Comparison of ENCODE assay signal across 9 cellular contexts in the genomic region with DNA sequence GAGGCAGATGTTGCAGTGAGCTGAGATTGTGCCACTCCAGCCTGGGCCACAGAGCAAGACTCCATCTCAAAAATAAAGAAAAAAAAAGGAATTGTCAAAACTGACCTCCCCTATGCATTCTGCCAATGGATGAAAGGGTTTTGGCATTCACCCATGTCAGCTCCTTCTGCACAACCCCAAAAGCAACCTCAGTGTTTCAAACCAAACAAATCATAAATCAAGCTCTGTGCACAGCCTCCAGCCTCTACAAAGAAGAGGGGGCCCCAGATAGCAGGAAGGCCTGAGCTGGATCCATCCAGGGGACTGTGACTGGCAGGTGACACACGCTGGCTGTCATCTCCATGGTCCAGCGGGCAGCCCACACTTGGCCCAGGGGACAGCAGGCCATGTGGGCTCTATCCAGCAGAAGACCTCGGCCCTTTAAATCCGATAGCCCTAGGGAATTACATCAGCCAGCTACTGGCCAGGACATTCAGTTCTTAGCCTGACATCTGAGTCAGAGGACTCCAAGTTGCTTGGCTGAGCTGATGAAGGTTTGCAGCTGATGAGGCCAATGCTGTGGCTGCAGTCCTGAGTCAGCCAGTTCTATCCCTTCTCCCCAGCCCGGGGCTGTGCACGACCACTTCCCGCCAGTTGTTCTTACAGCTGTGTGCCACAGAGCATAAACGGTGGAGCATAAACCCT. TPM values are rescaled to one million over a fixed set of nuclear protein-coding genes. Genes with fewer than 3 reads are reported as not detected.
DNase-seq lines count a peak whose midpoint lies in the region; ATAC-seq, FAIRE-seq and TF ChIP-seq lines count a peak whose summit lies in the region.
"Had no signal": no experiment of that assay in that cellular context is flagged by ENCODE, and none has a peak within 500 bp of the region (broad histone marks: within the 10 kb centered on the region; RNA-seq: fewer than 3 reads in every experiment).

No MANE protein-coding gene starts in this region.

- no peak overlapping the region for H3K4me2 ChIP-seq in H9 (ENCODE audit: insufficient read depth, insufficient read length, low read length)

- no peaks in the 10 kb centered on the region for H3K36me3 Mint-ChIP-seq in H9 (ENCODE audit: insufficient read depth in 1 of 3, low read depth in 3 of 3)

- H3K27ac ChIP-seq in thoracic aorta (peak overlapping the region; percentile 49 to 72), H9 (ENCODE audit: insufficient read length, low read depth, low read length) (no peak overlapping the region)

- no peaks in the 10 kb centered on the region for H3K79me1 ChIP-seq in H9 (ENCODE audit: insufficient read depth, low read depth, low read length, poor library complexity, severe bottlenecking)

- H2BK5ac ChIP-seq in H9 (ENCODE audit: insufficient read length, low read length) = no peak overlapping the region

- no peak overlapping the region for H3K23ac ChIP-seq in H9 (ENCODE audit: insufficient read length, low read depth, low read length)

- no peak overlapping the region for H2BK15ac ChIP-seq in H9 (ENCODE audit: low read depth, low read length)

- no peak overlapping the region for H3K18ac ChIP-seq in H9 (ENCODE audit: insufficient read length, low read depth, low read length)

- H2AK5ac ChIP-seq in H9 (ENCODE audit: insufficient read length, low read length) = no peak overlapping the region

- no peak overlapping the region for H4K91ac ChIP-seq in H9 (ENCODE audit: insufficient read length, low read depth, low read length)

- peaks cover 9 to 30% of the 10 kb centered on the region in 2 donors for H3K4me1 ChIP-seq in thoracic aorta (ENCODE audit: control insufficient read depth in 1 of 2, low read depth in 2 of 2)
- H3K4me1 ChIP-seq in H9 (ENCODE audit: insufficient read depth, low read length) = no peaks in the 10 kb centered on the region

- no peak overlapping the region for H4K8ac ChIP-seq in H9 (replicated peaks; ENCODE audit: insufficient read length, low read depth, low read length)

- H3K23me2 ChIP-seq in H9 (ENCODE audit: insufficient read length, low read depth, low read length, poor library complexity, severe bottlenecking) = no peaks in the 10 kb centered on the region

- H2BK120ac ChIP-seq in H9 (ENCODE audit: low read depth, low read length, poor library complexity, severe bottlenecking) = no peak overlapping the region

- TF ChIP-seq CTCF in bronchial epithelial cell (IDR thresholded peaks at IDR 0.05; ENCODE audit: insufficient read depth, low read length, severe bottlenecking) (no peak), thoracic aorta (IDR thresholded peaks at IDR 0.05) (no peak), H9 (conservative IDR thresholded peaks at IDR 0.05) (no peak), GM20000 (IDR thresholded peaks at IDR 0.05; ENCODE audit: extremely low read depth, missing control alignments) (no peak)

- H3K14ac ChIP-seq in H9 (ENCODE audit: insufficient read depth, low read length) = no peak overlapping the region

- peak; percentile 90 for FAIRE-seq in bronchial epithelial cell (lab: Jason Lieb, UNC)

- WGBS in H9 (ENCODE audit: extremely low coverage, insufficient read length, low lambda C conversion rate) = no CpG with 5 or more reads among the region's 8 CpGs

- DNase-seq in HPDE6-E6E7 (ENCODE audit: extremely low spot score) (peak; percentile 46), bronchial epithelial cell (ENCODE audit: low read depth) (peak; percentile 77), left lobe of liver (ENCODE audit: low spot score) (peak; percentile 54), thoracic aorta (ENCODE audit: low spot score) (peak; percentile 61), KG1 (lab: John Stamatoyannopoulos, UW) (no peak), H9 (no peak), GM20000 (ENCODE audit: low spot score) (no peak)
- DNase-seq: NCI-H82 had no signal

- no peak overlapping the region; a peak in 2 of 7 replicates for H3K27ac Mint-ChIP-seq in H9

- H3K9me3 ChIP-seq in thoracic aorta (no peaks in the 10 kb centered on the region), H9 (ENCODE audit: control insufficient read depth, low read depth, low read length) (no peaks in the 10 kb centered on the region)

- H3K4ac ChIP-seq in H9 (ENCODE audit: low read depth, low read length) = no peak overlapping the region

- no peak overlapping the region for H2AFZ ChIP-seq in H9 (ENCODE audit: low read length)

- H3T11ph ChIP-seq in H9 (ENCODE audit: low read length) = no peak overlapping the region

- ATAC-seq in left lobe of liver = peak; percentile 84
- ATAC-seq in thoracic aorta (ENCODE audit: insufficient number of reproducible peaks, low FRiP score, low read depth) = peak; percentile 93
- no peak for ATAC-seq in HG03039 (IDR thresholded peaks at IDR 0.05; ENCODE audit: unreplicated experiment)

- H3K27me3 ChIP-seq in bronchial epithelial cell (ENCODE audit: control insufficient read depth, insufficient read depth, low read length) = peaks cover 4% of the 10 kb centered on the region
- H3K27me3 ChIP-seq in thoracic aorta (replicated peaks; ENCODE audit: insufficient read depth) = no peaks in the 10 kb centered on the region
- H3K27me3 ChIP-seq in H9 (ENCODE audit: insufficient read depth, low read length) = no peaks in the 10 kb centered on the region

- H3K56ac ChIP-seq in H9 (ENCODE audit: insufficient read length, low read depth, low read length) = no peak overlapping the region

- H3K9ac ChIP-seq in H9 (ENCODE audit: extremely low read depth, insufficient read length, low read length) = no peak overlapping the region

- no peaks in the 10 kb centered on the region for H3K79me2 ChIP-seq in H9 (ENCODE audit: insufficient read depth, low read length)

- H3K4me1 Mint-ChIP-seq in H9 = peaks cover 6 to 9% of the 10 kb centered on the region in 2 experiments; a peak in 3 of 4 replicates

- H3K36me3 ChIP-seq in bronchial epithelial cell (ENCODE audit: control insufficient read depth, insufficient read depth, low read length) (no peaks in the 10 kb centered on the region), thoracic aorta (no peaks in the 10 kb centered on the region)

- no peak overlapping the region for H3K4me3 Mint-ChIP-seq in H9

- H4K5ac ChIP-seq in H9 (ENCODE audit: insufficient read length, low read depth, low read length) = no peak overlapping the region

- peaks cover 3% of the 10 kb centered on the region for H3K27me3 Mint-ChIP-seq in H9 (ENCODE audit: low read depth)

- no peak overlapping the region for H2BK12ac ChIP-seq in H9 (ENCODE audit: insufficient read length, low read depth, low read length)

- H4K20me1 ChIP-seq in H9 (ENCODE audit: control insufficient read depth, insufficient read depth, insufficient read length) = no peaks in the 10 kb centered on the region

- peaks cover 2 to 4% of the 10 kb centered on the region in 2 experiments; a peak in 2 of 5 replicates for H3K9me3 Mint-ChIP-seq in H9

- no peak overlapping the region for H2BK20ac ChIP-seq in H9 (ENCODE audit: low read depth, low read length, poor library complexity, severe bottlenecking)

- H3K4me3 ChIP-seq in bronchial epithelial cell (ENCODE audit: low read depth, low read length) (no peak overlapping the region), thoracic aorta (no peak overlapping the region)

RNA-seq across cellular contexts. Expression of a gene that starts 52.0 kb away (rescaled TPM):
- 12.4 and 18.1 TPM in 2 replicates for total RNA-seq in bronchial epithelial cell
- total RNA-seq in left lobe of liver = 3.3 TPM
- total RNA-seq in thoracic aorta = 1 to 10 TPM; 2.7 to 4.7 TPM
- total RNA-seq in H9 (2021) = 12.5 and 13.8 TPM in 2 replicates

Comparison
In these comparisons a context has a peak if more than half of its experiments do, and no peak if none do; other contexts are left out.
1. DNase-seq: peak in HPDE6-E6E7 (single experiment), bronchial epithelial cell (single experiment), left lobe of liver (single experiment) and thoracic aorta (single experiment); none in KG1 (single experiment), H9 (single experiment) and GM20000 (single experiment).